In the genomic region with DNA sequence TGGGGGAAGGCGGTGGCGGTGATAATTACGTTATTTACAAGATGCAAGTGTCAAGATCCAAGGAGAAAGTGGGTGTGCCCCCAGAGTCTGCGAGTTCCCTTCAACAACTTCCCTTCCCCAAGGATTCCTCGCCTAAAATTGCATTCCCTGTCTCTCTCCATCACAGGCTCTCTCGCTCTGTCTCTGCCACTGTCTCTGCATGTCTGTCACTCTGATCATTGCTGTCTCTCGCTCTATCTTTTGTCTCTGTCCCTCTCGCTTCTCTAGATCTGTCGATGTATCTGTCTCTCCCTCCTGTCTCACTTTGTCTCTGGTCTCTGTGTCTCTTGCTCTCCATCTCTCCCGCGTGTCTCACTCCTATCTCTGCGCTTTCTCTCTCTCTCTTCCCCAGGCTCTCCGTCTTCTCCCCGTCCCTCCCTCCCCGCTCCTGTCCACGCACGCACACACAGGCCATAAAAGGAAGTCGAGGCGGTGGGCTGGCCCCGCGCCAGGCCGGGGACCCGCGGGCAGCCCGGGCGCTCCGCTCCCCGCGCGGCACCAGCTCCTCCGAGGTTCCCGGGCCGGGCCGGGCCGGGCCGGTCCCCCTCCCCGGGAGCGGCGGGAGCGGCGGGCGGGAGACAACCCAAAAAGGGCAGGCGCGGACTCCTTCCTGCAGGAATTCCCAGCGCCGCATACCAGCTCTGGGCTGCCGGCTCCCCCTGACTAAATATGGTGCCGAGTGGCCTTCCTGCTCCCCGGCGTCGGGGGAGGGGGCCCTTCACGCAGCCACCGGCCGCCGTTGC, we compare ENCODE assay signal across 8 cellular contexts. TPM values are rescaled to one million over a fixed set of nuclear protein-coding genes. Genes with fewer than 3 reads are reported as not detected.
DNase-seq lines count a peak whose midpoint lies in the region; ATAC-seq and TF ChIP-seq lines count a peak whose summit lies in the region.

No MANE protein-coding gene starts in this region.

- H3K27me3 ChIP-seq in left lung: peaks cover 20 to 56% of the 10 kb centered on the region in 2 donors
- peaks cover 40% of the 10 kb centered on the region for H3K27me3 ChIP-seq in transverse colon

- no peaks in the 10 kb centered on the region for H3K9me3 Mint-ChIP-seq in activated T-cell treated with anti-CD3 and anti-CD28 coated beads, Interleukin-2, amount 50 U/mL, for 4 hours

- TF ChIP-seq CTCF in cardiac fibroblast (IDR thresholded peaks at IDR 0.05; ENCODE audit: low read depth, low read length): no peak
- no peak for TF ChIP-seq CTCF in left lung (IDR thresholded peaks at IDR 0.05)
- no peak for TF ChIP-seq CTCF in transverse colon (IDR thresholded peaks at IDR 0.05)

- H3K27ac ChIP-seq in left lung (no peak overlapping the region), transverse colon (peak overlapping the region; percentile 76 to 92 (median 83))

- WGBS in transverse colon (ENCODE audit: low coverage in 1 of 2), 2 donors: 3 to 8% methylated on average over 15 to 30 of the region's 55 CpGs

- in situ Hi-C loops in transverse colon (cut with MboI; ENCODE audit: low pct_ligation_motif_present in 1 of 4, low pct_unique_long_range_greater_than_20kb in 1 of 4, low sequenced_read_pairs in 3 of 4): loop anchor here in 2 of 4 donors (25.0 kb wide), 2 partner anchors 254 to 279 kb away; no protein-coding TSS in a partner anchor

- H3K27me3 Mint-ChIP-seq in activated T-cell treated with anti-CD3 and anti-CD28 coated beads, Interleukin-2, amount 50 U/mL, for 4 hours (ENCODE audit: low read depth): peaks cover 41% of the 10 kb centered on the region

- no peaks in the 10 kb centered on the region for H3K36me3 Mint-ChIP-seq in activated T-cell treated with anti-CD3 and anti-CD28 coated beads, Interleukin-2, amount 50 U/mL, for 4 hours (ENCODE audit: insufficient read depth)

- TF ChIP-seq POLR2A in transverse colon (IDR thresholded peaks at IDR 0.05): peak; percentile 18

- no peak for ATAC-seq in activated T-cell treated with anti-CD3 and anti-CD28 coated beads, Interleukin-2, amount 50 U/mL, for 4 hours
- ATAC-seq in left lung (peak; percentile 50), HG03342 (IDR thresholded peaks at IDR 0.05; ENCODE audit: unreplicated experiment) (no peak), HG03196 (IDR thresholded peaks at IDR 0.05; ENCODE audit: unreplicated experiment) (no peak)

- H3K9me3 ChIP-seq in left lung: no peaks in the 10 kb centered on the region
- no peaks in the 10 kb centered on the region for H3K9me3 ChIP-seq in transverse colon

- no peak for DNase-seq in activated T-cell treated with anti-CD3 and anti-CD28 coated beads, Interleukin-2, amount 50 U/mL, for 4 hours
- no peak for DNase-seq in activated T-cell treated with anti-CD3 and anti-CD28 coated beads for 4 hours
- peak; percentile 9 to 31 for DNase-seq in cardiac fibroblast (ENCODE audit: low read depth in 2 of 2)
- DNase-seq in left lung: peak in 1 of 2 donors; percentile 73
- DNase-seq in transverse colon: peak; percentile 49
- no peak for DNase-seq in RKO (ENCODE audit: low spot score)

- H3K4me1 Mint-ChIP-seq in activated T-cell treated with anti-CD3 and anti-CD28 coated beads, Interleukin-2, amount 50 U/mL, for 4 hours (ENCODE audit: low read depth): peaks cover 12% of the 10 kb centered on the region

- H3K36me3 ChIP-seq in left lung (no peaks in the 10 kb centered on the region), transverse colon (no peaks in the 10 kb centered on the region)

- peak overlapping the region; percentile 37 to 39 for H3K4me3 ChIP-seq in cardiac fibroblast (replicated peaks in 1 of 2; ENCODE audit: low read depth in 2 of 2, low read length in 2 of 2)
- H3K4me3 ChIP-seq in left lung: peak overlapping the region; percentile 2 to 28
- H3K4me3 ChIP-seq in transverse colon: peak overlapping the region; percentile 32 to 50 (median 38)

- peak overlapping the region; percentile 31 for H3K4me3 Mint-ChIP-seq in activated T-cell treated with anti-CD3 and anti-CD28 coated beads, Interleukin-2, amount 50 U/mL, for 4 hours

- intact Hi-C loops in left lung (cut with DNase I): no loop called here
- intact Hi-C loops in transverse colon (cut with DNase I; ENCODE audit: low total_unique reads): loop anchor here (10.0 kb wide), 2 partner anchors 97 to 267 kb away; no protein-coding TSS in a partner anchor

- H3K4me1 ChIP-seq in left lung (peaks cover 8 to 20% of the 10 kb centered on the region in 2 donors), transverse colon (peaks cover 0 to 21% (median 2%) of the 10 kb centered on the region in 4 donors)

- no peak for TF ChIP-seq EP300 in transverse colon (IDR thresholded peaks at IDR 0.05; ENCODE audit: low read depth)

RNA-seq across cellular contexts. Expression of a gene that starts 1.1 kb away (rescaled TPM):
- total RNA-seq in activated T-cell treated with anti-CD3 and anti-CD28 coated beads, Interleukin-2, amount 50 U/mL, for 4 hours: under 1 TPM; 0.33 to 0.55 (median 0.33) TPM
- total RNA-seq in left lung: 10 to 100 TPM; 47.3 to 94.8 TPM
- total RNA-seq in transverse colon: 1,000 to 10,000 TPM in 2 of 4 donors, 100 to 1,000 TPM in 2; 619 to 1,914 (median 1,058) TPM

RNA-seq across cellular contexts. Expression of a gene that starts 30.4 kb away (rescaled TPM):
- 10 to 100 TPM; 41.6 to 50.2 (median 44.6) TPM for total RNA-seq in activated T-cell treated with anti-CD3 and anti-CD28 coated beads, Interleukin-2, amount 50 U/mL, for 4 hours
- total RNA-seq in left lung (10 to 100 TPM; 22.7 to 26.2 TPM), transverse colon (10 to 100 TPM in 3 of 4 donors, 1 to 10 TPM in 1; 9.4 to 21.7 (median 20.8) TPM)

Comparison
In these comparisons a context has a peak if more than half of its experiments do, and no peak if none do; other contexts are left out.
1. DNase-seq: peak in cardiac fibroblast (2 of 2) and transverse colon (single experiment); none in activated T-cell treated with anti-CD3 and anti-CD28 coated beads, Interleukin-2, amount 50 U/mL, for 4 hours (single experiment), activated T-cell treated with anti-CD3 and anti-CD28 coated beads for 4 hours (single experiment) and RKO (single experiment).
2. H3K27ac ChIP-seq: peak in transverse colon (4 of 4); none in left lung (0 of 2).
3. RNA of a gene that starts 1.1 kb away (total RNA-seq): 619 to 1,914 TPM in transverse colon and 47.3 to 94.8 TPM in left lung; 0.33 to 0.55 TPM in activated T-cell treated with anti-CD3 and anti-CD28 coated beads, Interleukin-2, amount 50 U/mL, for 4 hours; every median in the first group is over 10 times any median in the second.
4. Peak in every context shown above with its lines, with median percentiles within 50 percentile points of each other: H3K4me3 ChIP-seq.